ENCODE assay signal across 29 cellular contexts in genomic region chr4:3636628-3637320, GRCh38.
"Had no signal": no experiment of that assay in that cellular context is flagged by ENCODE, and none has a peak within 500 bp of the region (broad histone marks: within the 10 kb centered on the region; RNA-seq: fewer than 3 reads in every experiment).

No MANE protein-coding gene starts in this region.

- H3K9me3 Mint-ChIP-seq: activated naive CD4-positive, alpha-beta T cell treated with anti-CD3 and anti-CD28 coated beads, Interleukin-2, amount 50 U/mL, for 72 hours; activated T-cell treated with anti-CD3 and anti-CD28 coated beads, Interleukin-2, amount 50 U/mL, for 24 hours; T-helper 1 cell treated with Interleukin-12 subunit alpha and Interleukin-12 subunit beta and Interleukin-4 antibody, amounts not matched to agents 30 μg/mL and 1 μg/mL, for 36 hours had no signal

- ATAC-seq: activated CD8-positive, alpha-beta memory T cell treated with anti-CD3 and anti-CD28 coated beads, Interleukin-2, amount 10 ng/mL, durations not matched to agents 7 days and 5 days; activated naive CD4-positive, alpha-beta T cell treated with anti-CD3 and anti-CD28 coated beads, Interleukin-2, amount 50 U/mL, for 72 hours; Panc1; SK-N-SH treated with all-trans-retinoic acid at 6 μM for 48 hours; WTC11 had no signal

- H3K9me3 ChIP-seq: SJSA1 had no signal

- H3K27me3 ChIP-seq: brain microvascular endothelial cell, cardiac muscle cell, SJSA1 had no signal

- H3K4me3 ChIP-seq: cardiac muscle cell, SJSA1 had no signal

- H3K36me3 Mint-ChIP-seq: activated CD8-positive, alpha-beta memory T cell treated with anti-CD3 and anti-CD28 coated beads, Interleukin-2, amount 10 ng/mL, durations not matched to agents 7 days and 5 days; activated naive CD4-positive, alpha-beta T cell treated with anti-CD3 and anti-CD28 coated beads, Interleukin-2, amount 50 U/mL, for 72 hours; WTC11 had no signal

- H3K27ac ChIP-seq: brain microvascular endothelial cell, cardiac muscle cell, RWPE1, SJSA1 had no signal

- DNase-seq: activated CD4-positive, alpha-beta T cell treated with anti-CD3 and anti-CD28 coated beads for 48 hours; activated CD4-positive, alpha-beta T cell treated with anti-CD3 and anti-CD28 coated beads, Interleukin-2, amount 50 U/mL, for 48 hours; activated CD4-positive, CD25-positive, alpha-beta regulatory T cell treated with anti-CD3 and anti-CD28 coated beads, Interleukin-2, amount 50 U/mL, for 72 hours; activated CD8-positive, alpha-beta memory T cell treated with anti-CD3 and anti-CD28 coated beads, Interleukin-2, amount 10 ng/mL, durations not matched to agents 7 days and 5 days; activated effector memory CD4-positive, alpha-beta T cell treated with anti-CD3 and anti-CD28 coated beads, Interleukin-2, amount 50 U/mL, for 16 hours; activated naive CD4-positive, alpha-beta T cell treated with Interleukin-2 at 50 U/mL for 16 hours; activated T-cell treated with anti-CD3 and anti-CD28 coated beads, Interleukin-2, amount 50 U/mL, for 24 hours; brain microvascular endothelial cell; KG1; NCI-H1105; NCI-H1436; NCI-H1694 treated with DMSO at 0.1 percent for 48 hours; NCI-H2029 treated with DMSO at 0.1 percent for 48 hours; NCI-H345; NCI-H510A; NCI-H526 treated with DMSO at 0.1 percent for 48 hours; NCI-H82; NK-92 treated with Interleukin-12 subunit alpha and Interleukin-12 subunit beta, amount 100 ng/mL, for 24 hours; OCI-M1; SHP77; SW 1271 had no signal

- H3K4me3 Mint-ChIP-seq: activated CD8-positive, alpha-beta memory T cell treated with anti-CD3 and anti-CD28 coated beads, Interleukin-2, amount 10 ng/mL, durations not matched to agents 7 days and 5 days; activated T-cell treated with anti-CD3 and anti-CD28 coated beads, Interleukin-2, amount 50 U/mL, for 24 hours; T-helper 1 cell treated with Interleukin-12 subunit alpha and Interleukin-12 subunit beta and Interleukin-4 antibody, amounts not matched to agents 30 μg/mL and 1 μg/mL, for 36 hours; WTC11 had no signal

- H3K4me1 Mint-ChIP-seq: activated CD8-positive, alpha-beta memory T cell treated with anti-CD3 and anti-CD28 coated beads, Interleukin-2, amount 10 ng/mL, durations not matched to agents 7 days and 5 days; WTC11 had no signal

- H3K36me3 ChIP-seq: brain microvascular endothelial cell, cardiac muscle cell, SJSA1 had no signal

- H3K27ac Mint-ChIP-seq: activated CD8-positive, alpha-beta memory T cell treated with anti-CD3 and anti-CD28 coated beads, Interleukin-2, amount 10 ng/mL, durations not matched to agents 7 days and 5 days; activated T-cell treated with anti-CD3 and anti-CD28 coated beads, Interleukin-2, amount 50 U/mL, for 24 hours; T-helper 1 cell treated with Interleukin-12 subunit alpha and Interleukin-12 subunit beta and Interleukin-4 antibody, amounts not matched to agents 30 μg/mL and 1 μg/mL, for 36 hours; WTC11 had no signal

- H3K27me3 Mint-ChIP-seq: activated CD8-positive, alpha-beta memory T cell treated with anti-CD3 and anti-CD28 coated beads, Interleukin-2, amount 10 ng/mL, durations not matched to agents 7 days and 5 days had no signal
